16 cellular contexts compared by ENCODE assay signal in the genomic region with DNA sequence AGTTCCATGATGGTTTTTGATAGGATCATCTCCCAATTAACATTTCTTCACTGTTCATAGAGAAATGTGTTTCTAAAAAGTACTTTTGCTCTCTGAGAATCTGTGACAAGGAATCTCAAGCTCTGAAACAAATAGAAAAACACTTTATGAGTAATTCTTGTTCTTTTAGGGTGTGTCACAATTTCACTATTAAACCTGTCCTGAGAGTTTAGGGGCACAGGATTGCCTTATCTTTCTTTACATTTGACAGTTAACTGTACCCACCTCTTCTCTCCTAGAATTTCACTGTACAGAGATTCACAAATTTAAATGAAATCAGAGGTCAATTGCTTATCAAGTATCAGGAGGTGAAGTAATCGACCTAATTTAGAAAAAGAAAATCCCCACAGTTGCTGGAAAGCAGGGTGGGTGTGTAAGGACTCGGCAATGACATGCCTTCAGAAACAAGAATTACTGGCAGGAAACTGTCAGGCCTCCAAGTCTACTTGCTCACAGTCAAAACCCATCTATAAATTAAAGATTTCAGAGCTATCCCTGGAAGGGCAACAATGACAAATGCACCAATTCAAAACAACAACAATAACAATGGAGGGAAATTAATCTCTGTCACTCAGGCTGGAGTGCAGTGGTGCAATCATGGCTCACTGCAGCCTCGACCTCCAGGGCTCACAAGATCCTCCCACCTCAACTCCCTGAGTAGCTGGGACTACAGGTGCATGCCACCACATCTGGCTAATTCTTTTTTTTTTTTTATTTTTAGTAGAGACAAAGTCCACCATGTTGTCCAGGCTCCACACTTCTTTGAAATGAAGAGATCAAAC.
DNase-seq lines count a peak whose midpoint lies in the region; ATAC-seq lines count a peak whose summit lies in the region.
"Had no signal": no experiment of that assay in that cellular context is flagged by ENCODE, and none has a peak within 500 bp of the region (broad histone marks: within the 10 kb centered on the region; RNA-seq: fewer than 3 reads in every experiment).

No MANE protein-coding gene starts in this region.

- H2AK5ac ChIP-seq in neuronal stem cell (ENCODE audit: low read depth, low read length), result no peak overlapping the region

- H3K36me3 Mint-ChIP-seq in activated T-helper 2 cell treated with anti-CD3 and anti-CD28 coated beads, Interferon-gamma antibody, Interleukin-2, Interleukin-4, amounts not matched to agents 10 μg/mL and 5 μg/mL and 100 μg/mL, durations not matched to agents 14 hours and 24 hours and 36 hours (ENCODE audit: low read depth), result peaks cover 38% of the 10 kb centered on the region

- no peak overlapping the region for H3K4me3 Mint-ChIP-seq in activated T-helper 2 cell treated with anti-CD3 and anti-CD28 coated beads, Interferon-gamma antibody, Interleukin-2, Interleukin-4, amounts not matched to agents 10 μg/mL and 5 μg/mL and 100 μg/mL, durations not matched to agents 14 hours and 24 hours and 36 hours (ENCODE audit: low read depth)
- H3K4me3 Mint-ChIP-seq: CD4-positive, alpha-beta memory T cell; memory B cell had no signal

- no peaks in the 10 kb centered on the region for H3K79me1 ChIP-seq in neuronal stem cell (ENCODE audit: low read depth, low read length)

- H3K9me3 ChIP-seq in neuronal stem cell (replicated peaks in 1 of 2; ENCODE audit: control insufficient read depth in 2 of 2, insufficient read depth in 1 of 2, low read depth in 1 of 2, low read length in 2 of 2) (no peaks in the 10 kb centered on the region), MG63 (no peaks in the 10 kb centered on the region)
- H3K9me3 ChIP-seq: tibial nerve had no signal

- no peak for DNase-seq in activated T-helper 2 cell treated with anti-CD3 and anti-CD28 coated beads, Interferon-gamma antibody, Interleukin-2, Interleukin-4, amounts not matched to agents 10 μg/mL and 5 μg/mL and 100 μg/mL, durations not matched to agents 14 hours and 24 hours and 36 hours (ENCODE audit: low spot score)
- DNase-seq in neuronal stem cell (ENCODE audit: low spot score) (no peak), MG63 (no peak), Right ventricle myocardium inferior (ENCODE audit: missing footprints) (no peak)
- DNase-seq: CD4-positive, alpha-beta memory T cell; GF-D8; NCI-H1436 treated with DMSO at 0.1 percent for 48 hours; NCI-H526 treated with DMSO at 0.1 percent for 48 hours; T1000 had no signal

- H3K4me3 ChIP-seq in neuronal stem cell (ENCODE audit: low read length in 2 of 2) (no peak overlapping the region), MG63 (no peak overlapping the region)
- H3K4me3 ChIP-seq: smooth muscle cell, tibial nerve had no signal

- H2BK120ac ChIP-seq in neuronal stem cell (ENCODE audit: low read depth, low read length), result no peak overlapping the region

- no peak overlapping the region for H4K91ac ChIP-seq in neuronal stem cell (ENCODE audit: low read depth, low read length, poor library complexity)

- H3K14ac ChIP-seq in neuronal stem cell (ENCODE audit: low read length), result no peak overlapping the region

- no peak overlapping the region for H3K4me2 ChIP-seq in neuronal stem cell (ENCODE audit: insufficient read depth, low read length, poor library complexity, severe bottlenecking)
- H3K4me2 ChIP-seq: smooth muscle cell had no signal

- intact Hi-C loops in activated T-helper 2 cell treated with anti-CD3 and anti-CD28 coated beads, Interferon-gamma antibody, Interleukin-2, Interleukin-4, amounts not matched to agents 10 μg/mL and 5 μg/mL and 100 μg/mL, durations not matched to agents 14 hours and 24 hours and 36 hours (cut with micrococcal nuclease), result loop anchor here (1.0 to 2.0 kb wide), 8 partner anchors 43 to 632 kb away; no protein-coding TSS in a partner anchor
- intact Hi-C loops in Right ventricle myocardium inferior (cut with DNase I), result no loop called here

- H3K4me1 ChIP-seq in neuronal stem cell (ENCODE audit: control insufficient read depth in 2 of 2, insufficient read depth in 1 of 2, low read depth in 1 of 2, low read length in 2 of 2), result peaks cover 4 to 11% of the 10 kb centered on the region in 2 donors
- H3K4me1 ChIP-seq: tibial nerve had no signal

- H3K9ac ChIP-seq in neuronal stem cell (ENCODE audit: low read depth, low read length, poor library complexity), result no peak overlapping the region

- no peaks in the 10 kb centered on the region for H3K36me3 ChIP-seq in neuronal stem cell (replicated peaks in 1 of 2; ENCODE audit: control insufficient read depth in 2 of 2, insufficient read depth in 2 of 2, low read length in 2 of 2)
- H3K36me3 ChIP-seq in MG63, result no peaks in the 10 kb centered on the region; the same call in 1 of the 2 replicates
- H3K36me3 ChIP-seq: tibial nerve had no signal

- H3K27ac Mint-ChIP-seq in activated T-helper 2 cell treated with anti-CD3 and anti-CD28 coated beads, Interferon-gamma antibody, Interleukin-2, Interleukin-4, amounts not matched to agents 10 μg/mL and 5 μg/mL and 100 μg/mL, durations not matched to agents 14 hours and 24 hours and 36 hours, result peak overlapping the region; percentile 93
- H3K27ac Mint-ChIP-seq: CD4-positive, alpha-beta memory T cell; memory B cell had no signal

- ATAC-seq in GM18508 (IDR thresholded peaks at IDR 0.05; ENCODE audit: insufficient read depth, unreplicated experiment) (peak; percentile 46), GM19035 (IDR thresholded peaks at IDR 0.05; ENCODE audit: unreplicated experiment) (peak; percentile 76), HG02870 (IDR thresholded peaks at IDR 0.05; ENCODE audit: unreplicated experiment) (peak; percentile 81), HG02571 (IDR thresholded peaks at IDR 0.05; ENCODE audit: unreplicated experiment) (no peak), Right ventricle myocardium inferior (no peak)

- no CpG with 5 or more reads among the region's 3 CpGs for WGBS in neuronal stem cell (ENCODE audit: extremely low coverage in 2 of 2, insufficient read length in 2 of 2, insufficient replicate concordance in 1 of 2), 2 donors

- H3K27me3 Mint-ChIP-seq in activated T-helper 2 cell treated with anti-CD3 and anti-CD28 coated beads, Interferon-gamma antibody, Interleukin-2, Interleukin-4, amounts not matched to agents 10 μg/mL and 5 μg/mL and 100 μg/mL, durations not matched to agents 14 hours and 24 hours and 36 hours (ENCODE audit: low read depth), result no peaks in the 10 kb centered on the region
- H3K27me3 Mint-ChIP-seq: CD4-positive, alpha-beta memory T cell; memory B cell had no signal

- H3K4ac ChIP-seq in neuronal stem cell (ENCODE audit: low read length), result no peak overlapping the region

- H3K18ac ChIP-seq in neuronal stem cell (ENCODE audit: low read length), result no peak overlapping the region

- H3K23ac ChIP-seq in neuronal stem cell (ENCODE audit: low read depth, low read length, poor library complexity), result no peak overlapping the region

- H3K27ac ChIP-seq in neuronal stem cell (replicated peaks; ENCODE audit: low read length), result no peak overlapping the region
- H3K27ac ChIP-seq: tibial nerve had no signal

- H4K8ac ChIP-seq in neuronal stem cell (ENCODE audit: low read depth, low read length), result no peak overlapping the region

- H3K4me1 Mint-ChIP-seq in activated T-helper 2 cell treated with anti-CD3 and anti-CD28 coated beads, Interferon-gamma antibody, Interleukin-2, Interleukin-4, amounts not matched to agents 10 μg/mL and 5 μg/mL and 100 μg/mL, durations not matched to agents 14 hours and 24 hours and 36 hours (ENCODE audit: low read depth), result peaks cover 24% of the 10 kb centered on the region
- H3K4me1 Mint-ChIP-seq: memory B cell had no signal

- H3K27me3 ChIP-seq in neuronal stem cell (ENCODE audit: control insufficient read depth in 3 of 3, insufficient read depth in 3 of 3, low read depth in 1 of 3, low read length in 3 of 3) (no peaks in the 10 kb centered on the region), MG63 (no peaks in the 10 kb centered on the region)
- H3K27me3 ChIP-seq: tibial nerve had no signal

- H2BK15ac ChIP-seq in neuronal stem cell (ENCODE audit: low read length), result no peak overlapping the region

- H2BK5ac ChIP-seq in neuronal stem cell (ENCODE audit: low read length), result no peak overlapping the region

- H3K9me3 Mint-ChIP-seq in activated T-helper 2 cell treated with anti-CD3 and anti-CD28 coated beads, Interferon-gamma antibody, Interleukin-2, Interleukin-4, amounts not matched to agents 10 μg/mL and 5 μg/mL and 100 μg/mL, durations not matched to agents 14 hours and 24 hours and 36 hours, result no peaks in the 10 kb centered on the region
- H3K9me3 Mint-ChIP-seq: memory B cell had no signal

- H2BK12ac ChIP-seq in neuronal stem cell (ENCODE audit: low read length), result no peak overlapping the region

- H2AFZ ChIP-seq in neuronal stem cell (ENCODE audit: low read length), result no peak overlapping the region

Comparison
In these comparisons a context has a peak if more than half of its experiments do, and no peak if none do; other contexts are left out.
1. ATAC-seq: peak in GM18508 (single experiment), GM19035 (single experiment) and HG02870 (single experiment); none in HG02571 (single experiment) and Right ventricle myocardium inferior (single experiment).